8 cellular contexts compared by ENCODE assay signal in the genomic region with DNA sequence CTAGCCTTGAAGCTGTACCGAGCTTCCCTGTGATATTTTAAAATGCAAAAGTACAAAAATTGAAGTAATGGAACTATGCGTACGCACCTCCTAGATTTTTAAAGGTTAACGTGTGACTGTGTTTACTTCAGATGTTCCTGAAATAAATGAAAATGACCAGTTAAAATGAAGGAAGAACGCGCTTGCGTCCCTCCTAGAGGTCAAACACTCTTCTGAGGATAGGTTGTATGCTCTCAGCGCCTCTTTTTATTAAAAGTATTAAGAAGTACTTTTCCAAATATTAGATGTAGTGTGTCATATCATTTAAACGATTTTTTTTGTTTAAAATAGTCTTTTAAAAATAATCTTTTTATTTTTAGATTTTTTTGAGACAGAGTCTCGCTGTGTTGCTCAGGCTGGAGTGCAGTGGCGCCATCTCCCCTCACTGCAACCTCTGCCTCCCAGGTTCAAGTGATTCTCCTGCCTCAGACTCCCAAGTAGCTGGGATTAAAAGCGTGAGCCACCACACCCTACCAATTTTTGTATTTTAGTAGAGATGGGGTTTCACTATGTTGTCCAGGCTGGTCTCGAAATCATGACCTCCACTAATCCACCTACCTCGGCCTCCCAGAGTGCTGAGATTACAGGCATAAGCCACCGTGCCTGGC. TPM values are rescaled to one million over a fixed set of nuclear protein-coding genes. Genes with fewer than 3 reads are reported as not detected.
DNase-seq lines count a peak whose midpoint lies in the region; ATAC-seq and TF ChIP-seq lines count a peak whose summit lies in the region.

No MANE protein-coding gene starts in this region.

- WGBS in tibial nerve, 2 donors, result 33% methylated on average over 15 of the region's 15 CpGs

- H3K4me3 ChIP-seq in adipocyte (ENCODE audit: low read length) (peak overlapping the region; percentile 89), tibial nerve (peak overlapping the region; percentile 41 to 70 (median 60))

- no peak for TF ChIP-seq CTCF in tibial nerve (IDR thresholded peaks at IDR 0.05)

- TF ChIP-seq POLR2A in tibial nerve (IDR thresholded peaks at IDR 0.05), result no peak

- H3K27ac ChIP-seq in layer of hippocampus (ENCODE audit: low read depth, low read length) (peak overlapping the region; percentile 74), tibial nerve (peak overlapping the region; percentile 80 to 94 (median 90))

- peak; percentile 7 for ATAC-seq in HG03025 (IDR thresholded peaks at IDR 0.05; ENCODE audit: low FRiP score, unreplicated experiment)

- no peaks in the 10 kb centered on the region for H3K9me3 ChIP-seq in adipocyte (ENCODE audit: control insufficient read depth, low read length)
- H3K9me3 ChIP-seq in tibial nerve, result no peaks in the 10 kb centered on the region

- H3K9ac ChIP-seq in adipocyte (ENCODE audit: low read length), result peak overlapping the region; percentile 85

- no peaks in the 10 kb centered on the region for H3K27me3 ChIP-seq in adipocyte (replicated peaks; ENCODE audit: control insufficient read depth, insufficient read depth, low read length)
- no peaks in the 10 kb centered on the region for H3K27me3 ChIP-seq in layer of hippocampus (ENCODE audit: control insufficient read depth, insufficient read depth, low read length)
- no peaks in the 10 kb centered on the region for H3K27me3 ChIP-seq in tibial nerve

- DNase-seq in DMS53 treated with DMSO at 0.1 percent for 48 hours (lab: John Stamatoyannopoulos, UW; ENCODE audit: unreplicated experiment) (peak; percentile 65), adipocyte (ENCODE audit: low read depth) (no peak), tibial nerve (ENCODE audit: low spot score in 2 of 2) (peak in 1 of 2 donors; percentile 17), NCI-H1694 treated with DMSO at 0.1 percent for 48 hours (lab: John Stamatoyannopoulos, UW) (no peak), NAMALWA (ENCODE audit: low spot score) (no peak), SIG-M5 treated with dmso at 0.1 percent for 504 hours (lab: John Stamatoyannopoulos, UW; ENCODE audit: unreplicated experiment) (no peak)

- peaks cover 25% of the 10 kb centered on the region for H3K4me1 ChIP-seq in adipocyte (ENCODE audit: control insufficient read depth, insufficient read depth, low read length)
- peaks cover 0 to 22% (median 4%) of the 10 kb centered on the region in 4 donors for H3K4me1 ChIP-seq in tibial nerve

- TF ChIP-seq EP300 in tibial nerve (IDR thresholded peaks at IDR 0.05), result no peak

- H3K36me3 ChIP-seq in adipocyte (ENCODE audit: control insufficient read depth, insufficient read depth, low read length, severe bottlenecking) (peaks cover 6% of the 10 kb centered on the region), tibial nerve (peaks cover 0 to 8% (median 0%) of the 10 kb centered on the region in 3 donors)

RNA-seq across cellular contexts. Expression of a gene that starts 30.6 kb away (rescaled TPM):
- 10 to 100 TPM in 2 of 4 donors, 1 to 10 TPM in 2; 8.8 to 12.2 (median 9.5) TPM for total RNA-seq in tibial nerve
